ENCODE assay signal across 28 cellular contexts in the genomic region with DNA sequence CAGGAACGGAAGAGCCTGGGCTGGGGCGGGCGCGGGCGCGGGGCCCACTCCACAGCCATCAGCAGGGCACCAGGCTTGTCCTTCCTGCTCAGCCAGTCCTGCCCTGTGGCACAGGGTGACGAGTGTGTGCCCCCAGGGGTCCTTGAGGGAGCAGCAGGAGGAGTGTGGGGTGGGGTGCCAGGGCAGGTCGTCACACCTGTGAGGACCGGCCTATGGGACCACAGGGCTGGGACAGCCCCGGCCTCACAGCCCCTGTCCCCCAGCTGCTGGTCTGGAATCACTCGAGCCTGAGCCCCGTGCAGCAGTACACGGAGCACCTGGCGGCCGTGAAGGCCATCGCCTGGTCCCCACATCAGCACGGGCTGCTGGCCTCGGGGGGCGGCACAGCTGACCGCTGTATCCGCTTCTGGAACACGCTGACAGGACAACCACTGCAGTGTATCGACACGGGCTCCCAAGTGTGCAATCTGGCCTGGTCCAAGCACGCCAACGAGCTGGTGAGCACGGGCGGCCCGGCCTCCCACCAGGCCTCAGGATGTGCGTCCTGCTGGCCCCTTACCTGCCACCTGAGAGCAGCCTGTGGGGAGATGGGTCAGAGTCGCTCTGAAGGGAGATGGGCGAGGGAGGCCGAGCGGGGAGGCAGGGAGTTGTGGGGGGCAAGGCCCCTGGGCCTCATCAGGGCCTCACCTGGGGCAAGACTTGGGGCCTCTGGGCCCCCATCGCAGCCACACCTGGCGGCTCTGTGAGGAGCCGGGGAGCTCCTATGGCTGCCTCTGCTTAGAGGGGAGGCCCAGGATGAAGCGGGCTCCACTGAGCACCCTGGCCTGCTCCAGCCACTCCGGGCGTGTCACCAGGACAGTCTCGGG. TPM values are rescaled to one million over a fixed set of nuclear protein-coding genes. Genes with fewer than 3 reads are reported as not detected.
"Had no signal": no experiment of that assay in that cellular context is flagged by ENCODE, and none has a peak within 500 bp of the region (broad histone marks: within the 10 kb centered on the region; RNA-seq: fewer than 3 reads in every experiment).

No MANE protein-coding gene starts in this region.

- H3K27ac Mint-ChIP-seq: dendritic cell treated with granulocyte-macrophage colony-stimulating factor and Interleukin-4, amounts not matched to agents 40 ng/mL and 50 ng/mL, for 4 days; endodermal cell; mesothelial cell of epicardium; natural killer cell treated with Interleukin-12 subunit alpha and Interleukin-12 subunit beta and Interleukin-15 and Interleukin-18, amount 100 ng/mL, for 72 hours; stimulated activated memory B cell treated with anti-CD40 and anti-IgM and Interleukin-4, amounts not matched to agents 10 μg/mL and 1 μg/mL and 100 μg/mL, for 72 hours; stimulated activated naive CD8-positive, alpha-beta T cell treated with anti-CD3 and anti-CD28 coated beads, Interleukin-15, Interleukin-2, amounts not matched to agents 100 ng/mL and 50 ng/mL, for 24 hours had no signal

- H3K4me3 Mint-ChIP-seq: dendritic cell treated with granulocyte-macrophage colony-stimulating factor and Interleukin-4, amounts not matched to agents 40 ng/mL and 50 ng/mL, for 4 days; endodermal cell; mesothelial cell of epicardium; natural killer cell treated with Interleukin-12 subunit alpha and Interleukin-12 subunit beta and Interleukin-15 and Interleukin-18, amount 100 ng/mL, for 72 hours; neural crest cell; stimulated activated memory B cell treated with anti-CD40 and anti-IgM and Interleukin-4, amounts not matched to agents 10 μg/mL and 1 μg/mL and 100 μg/mL, for 72 hours; stimulated activated naive CD8-positive, alpha-beta T cell treated with anti-CD3 and anti-CD28 coated beads, Interleukin-15, Interleukin-2, amounts not matched to agents 100 ng/mL and 50 ng/mL, for 24 hours had no signal

- DNase-seq: colonic mucosa; effector CD8-positive, alpha-beta T cell; endodermal cell; foreskin keratinocyte; glutamatergic neuron; heart right ventricle; hippocampal formation; left cardiac atrium; left lung; mesenchymal stem cell; naive B cell; sigmoid colon; stimulated activated CD4-positive, alpha-beta T cell treated with anti-CD3 and anti-CD28 coated beads, Interleukin-2, amount 100 ng/mL, for 24 hours; stimulated activated CD4-positive, alpha-beta T cell treated with anti-CD3 and anti-CD28 coated beads, Interleukin-4, amount 100 ng/mL, for 24 hours had no signal

- H3K36me3 Mint-ChIP-seq: naive B cell; natural killer cell treated with Interleukin-12 subunit alpha and Interleukin-12 subunit beta and Interleukin-15 and Interleukin-18, amount 100 ng/mL, for 72 hours had no signal

- H3K4me1 Mint-ChIP-seq: endodermal cell; naive B cell; neural crest cell; stimulated activated memory B cell treated with anti-CD40 and anti-IgM and Interleukin-4, amounts not matched to agents 10 μg/mL and 1 μg/mL and 100 μg/mL, for 72 hours had no signal

- H3K27me3 Mint-ChIP-seq: dendritic cell treated with granulocyte-macrophage colony-stimulating factor and Interleukin-4, amounts not matched to agents 40 ng/mL and 50 ng/mL, for 4 days; naive B cell; natural killer cell treated with Interleukin-12 subunit alpha and Interleukin-12 subunit beta and Interleukin-15 and Interleukin-18, amount 100 ng/mL, for 72 hours; stimulated activated memory B cell treated with anti-CD40 and anti-IgM and Interleukin-4, amounts not matched to agents 10 μg/mL and 1 μg/mL and 100 μg/mL, for 72 hours; stimulated activated naive CD8-positive, alpha-beta T cell treated with anti-CD3 and anti-CD28 coated beads, Interleukin-15, Interleukin-2, amounts not matched to agents 100 ng/mL and 50 ng/mL, for 24 hours had no signal

- H3K9me3 Mint-ChIP-seq: dendritic cell treated with granulocyte-macrophage colony-stimulating factor and Interleukin-4, amounts not matched to agents 40 ng/mL and 50 ng/mL, for 4 days; endodermal cell; mesothelial cell of epicardium; naive B cell; natural killer cell treated with Interleukin-12 subunit alpha and Interleukin-12 subunit beta and Interleukin-15 and Interleukin-18, amount 100 ng/mL, for 72 hours; neural crest cell; stimulated activated memory B cell treated with anti-CD40 and anti-IgM and Interleukin-4, amounts not matched to agents 10 μg/mL and 1 μg/mL and 100 μg/mL, for 72 hours; stimulated activated naive CD8-positive, alpha-beta T cell treated with anti-CD3 and anti-CD28 coated beads, Interleukin-15, Interleukin-2, amounts not matched to agents 100 ng/mL and 50 ng/mL, for 24 hours had no signal

- ATAC-seq: foreskin keratinocyte; heart right ventricle; left cardiac atrium; left lung; mucosa of descending colon; natural killer cell treated with Interleukin-12 subunit alpha and Interleukin-12 subunit beta and Interleukin-15 and Interleukin-18, amount 100 ng/mL, for 72 hours; stimulated activated memory B cell treated with anti-CD40 and anti-IgM and Interleukin-4, amounts not matched to agents 10 μg/mL and 1 μg/mL and 100 μg/mL, for 72 hours had no signal

RNA-seq across cellular contexts. Expression of a gene that starts 6.6 kb away (rescaled TPM):
- total RNA-seq: esophagus muscularis mucosa, fibroblast of lung, foreskin keratinocyte, kidney epithelial cell, lung microvascular endothelial cell, right atrium auricular region, skeletal muscle tissue, thoracic aorta had no signal
